In genomic region chr1:248305672-248306071, GRCh38 we compare ENCODE assay signal across 20 cellular contexts. TPM values are rescaled to one million over a fixed set of nuclear protein-coding genes. Genes with fewer than 3 reads are reported as not detected.
"Had no signal": no experiment of that assay in that cellular context is flagged by ENCODE, and none has a peak within 500 bp of the region (broad histone marks: within the 10 kb centered on the region; RNA-seq: fewer than 3 reads in every experiment).

No MANE protein-coding gene starts in this region.

RNA-seq across cellular contexts. Expression of gene OR2T12, which starts 2.4 kb away (rescaled TPM):
- total RNA-seq: naive thymus-derived CD8-positive, alpha-beta T cell; natural killer cell treated with Interleukin-12 subunit alpha and Interleukin-12 subunit beta and Interleukin-15 and Interleukin-18, amount 100 ng/mL, for 72 hours; neural crest cell; omental fat pad; osteocyte; pancreas; posterior vena cava; prostate gland; pulmonary artery endothelial cell; right atrium auricular region; sciatic nerve; smooth muscle cell; spleen; suprapubic skin; transverse colon; upper lobe of right lung; urinary bladder; uterus had no signal
- polyA plus RNA-seq: naive thymus-derived CD8-positive, alpha-beta T cell; pancreas; smooth muscle cell; spleen; thymus; urinary bladder had no signal

RNA-seq across cellular contexts. Expression of gene OR2M7, which starts 18.7 kb away (rescaled TPM):
- total RNA-seq: naive thymus-derived CD8-positive, alpha-beta T cell; natural killer cell treated with Interleukin-12 subunit alpha and Interleukin-12 subunit beta and Interleukin-15 and Interleukin-18, amount 100 ng/mL, for 72 hours; neural crest cell; omental fat pad; osteocyte; pancreas; posterior vena cava; prostate gland; pulmonary artery endothelial cell; right atrium auricular region; sciatic nerve; smooth muscle cell; spleen; suprapubic skin; transverse colon; upper lobe of right lung; urinary bladder; uterus had no signal
- polyA plus RNA-seq: naive thymus-derived CD8-positive, alpha-beta T cell; pancreas; smooth muscle cell; spleen; thymus; urinary bladder had no signal

RNA-seq across cellular contexts. Expression of gene OR2T33, which starts 27.9 kb away (rescaled TPM):
- total RNA-seq: naive thymus-derived CD8-positive, alpha-beta T cell; natural killer cell treated with Interleukin-12 subunit alpha and Interleukin-12 subunit beta and Interleukin-15 and Interleukin-18, amount 100 ng/mL, for 72 hours; neural crest cell; osteocyte; pancreas; posterior vena cava; prostate gland; pulmonary artery endothelial cell; right atrium auricular region; sciatic nerve; smooth muscle cell; spleen; transverse colon; upper lobe of right lung; urinary bladder; uterus had no signal
- polyA plus RNA-seq: naive thymus-derived CD8-positive, alpha-beta T cell; pancreas; smooth muscle cell; spleen; thymus; urinary bladder had no signal

RNA-seq across cellular contexts. Expression of gene OR14C36, which starts 42.9 kb away (rescaled TPM):
- total RNA-seq: naive thymus-derived CD8-positive, alpha-beta T cell; natural killer cell treated with Interleukin-12 subunit alpha and Interleukin-12 subunit beta and Interleukin-15 and Interleukin-18, amount 100 ng/mL, for 72 hours; neural crest cell; omental fat pad; osteocyte; pancreas; posterior vena cava; pulmonary artery endothelial cell; right atrium auricular region; sciatic nerve; smooth muscle cell; spleen; suprapubic skin; testis; transverse colon; upper lobe of right lung; urinary bladder; uterus had no signal
- polyA plus RNA-seq: naive thymus-derived CD8-positive, alpha-beta T cell; pancreas; smooth muscle cell; spleen; urinary bladder had no signal

RNA-seq across cellular contexts. Expression of gene OR2T4, which starts 55.8 kb away (rescaled TPM):
- total RNA-seq: naive thymus-derived CD8-positive, alpha-beta T cell; natural killer cell treated with Interleukin-12 subunit alpha and Interleukin-12 subunit beta and Interleukin-15 and Interleukin-18, amount 100 ng/mL, for 72 hours; neural crest cell; omental fat pad; osteocyte; pancreas; posterior vena cava; prostate gland; pulmonary artery endothelial cell; right atrium auricular region; sciatic nerve; smooth muscle cell; spleen; suprapubic skin; testis; transverse colon; upper lobe of right lung; urinary bladder; uterus had no signal
- polyA plus RNA-seq: naive thymus-derived CD8-positive, alpha-beta T cell; pancreas; smooth muscle cell; spleen; thymus; urinary bladder had no signal
